18 cellular contexts compared by ENCODE assay signal in the genomic region with DNA sequence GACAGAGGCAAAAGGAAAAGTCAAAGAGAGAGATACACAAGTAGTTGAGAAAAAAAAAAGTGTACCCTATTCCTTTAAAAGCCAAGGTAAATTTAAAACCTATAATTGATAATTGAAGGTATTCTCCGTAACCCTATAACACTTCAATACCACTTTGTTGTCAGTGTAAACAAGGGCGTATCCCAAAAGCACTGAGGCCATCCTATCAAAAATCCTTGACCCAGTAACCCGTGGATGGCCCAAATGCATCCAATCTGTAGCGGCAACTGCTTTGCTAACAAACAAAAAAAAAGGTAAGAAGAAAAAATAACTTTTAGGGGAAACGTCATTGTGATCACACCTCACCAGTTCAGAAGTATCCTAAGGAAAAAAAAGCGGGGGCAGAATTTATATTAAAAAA. TPM values are rescaled to one million over a fixed set of nuclear protein-coding genes. Genes with fewer than 3 reads are reported as not detected.
A peak's percentile ranks its signal among the peaks of the same experiment; 100 is the strongest.
DNase-seq lines count a peak whose midpoint lies in the region; ATAC-seq and TF ChIP-seq lines count a peak whose summit lies in the region.
"Had no signal": no experiment of that assay in that cellular context is flagged by ENCODE, and none has a peak within 500 bp of the region (broad histone marks: within the 10 kb centered on the region; RNA-seq: fewer than 3 reads in every experiment).

No MANE protein-coding gene starts in this region.

- no peaks in the 10 kb centered on the region for H3K27me3 Mint-ChIP-seq in central memory CD8-positive, alpha-beta T cell
- H3K27me3 Mint-ChIP-seq in neural progenitor cell (ENCODE audit: insufficient read depth, low read depth) = peaks cover 5% of the 10 kb centered on the region
- H3K27me3 Mint-ChIP-seq: CD4-positive, alpha-beta T cell had no signal

- peaks cover 23% of the 10 kb centered on the region for H3K4me1 Mint-ChIP-seq in central memory CD8-positive, alpha-beta T cell
- peaks cover 13% of the 10 kb centered on the region for H3K4me1 Mint-ChIP-seq in neural progenitor cell

- no peaks in the 10 kb centered on the region for H3K9me3 ChIP-seq in MG63
- no peaks in the 10 kb centered on the region for H3K9me3 ChIP-seq in neural progenitor cell (ENCODE audit: low read depth)
- H3K9me3 ChIP-seq: BLaER1, Peyer's patch had no signal

- H3K36me3 ChIP-seq in MG63 (no peaks in the 10 kb centered on the region), neural progenitor cell (no peaks in the 10 kb centered on the region)
- H3K36me3 ChIP-seq: BLaER1, Peyer's patch had no signal

- peak overlapping the region; percentile 33 for H3K27ac Mint-ChIP-seq in central memory CD8-positive, alpha-beta T cell (ENCODE audit: low read depth)
- no peak overlapping the region for H3K27ac Mint-ChIP-seq in neural progenitor cell
- H3K27ac Mint-ChIP-seq: CD4-positive, alpha-beta T cell had no signal

- no peaks in the 10 kb centered on the region for H3K9me3 Mint-ChIP-seq in central memory CD8-positive, alpha-beta T cell
- H3K9me3 Mint-ChIP-seq in neural progenitor cell = peaks cover 7% of the 10 kb centered on the region
- H3K9me3 Mint-ChIP-seq: CD4-positive, alpha-beta T cell had no signal

- TF ChIP-seq CTCF in neural progenitor cell (IDR thresholded peaks at IDR 0.05) = no peak

- no peaks in the 10 kb centered on the region for H3K79me2 ChIP-seq in neural progenitor cell (ENCODE audit: low read depth)

- H3K9ac ChIP-seq in neural progenitor cell = no peak overlapping the region
- H3K9ac ChIP-seq: BLaER1 had no signal

- no peak overlapping the region for H3K27ac ChIP-seq in neural progenitor cell
- H3K27ac ChIP-seq: BLaER1 had no signal

- H3K4me3 ChIP-seq in MG63 (peak overlapping the region; percentile 54), neural progenitor cell (no peak overlapping the region)
- H3K4me3 ChIP-seq: BLaER1 had no signal

- H4K20me1 ChIP-seq in neural progenitor cell (ENCODE audit: low read depth) = no peaks in the 10 kb centered on the region
- H4K20me1 ChIP-seq: BLaER1 had no signal

- no peak overlapping the region for H3K4me3 Mint-ChIP-seq in central memory CD8-positive, alpha-beta T cell
- H3K4me3 Mint-ChIP-seq in neural progenitor cell = no peak overlapping the region

- ATAC-seq in central memory CD8-positive, alpha-beta T cell (replicated peaks; ENCODE audit: extremely low read depth, poor library complexity, severe bottlenecking) = no peak
- ATAC-seq: SK-N-SH treated with all-trans-retinoic acid at 6 μM for 48 hours had no signal

- DNase-seq in MG63 (no peak), OCI-M1 (lab: John Stamatoyannopoulos, UW) (peak; percentile 9), neural progenitor cell (ENCODE audit: low spot score) (no peak), NCI-H526 (lab: John Stamatoyannopoulos, UW) (no peak), AG08396 (ENCODE audit: low spot score) (no peak)
- no peak for DNase-seq in central memory CD8-positive, alpha-beta T cell (ENCODE audit: low spot score in 2 of 2)
- DNase-seq in stimulated activated CD4-positive, alpha-beta T cell treated with anti-CD3 and anti-CD28 coated beads, Interleukin-12 subunit alpha, Interleukin-12 subunit beta, amount 100 ng/mL, for 4 hours = no peak
- DNase-seq: CD4-positive, alpha-beta T cell; COR-L47; DMS153; IMR-90; Karpas-422; NCI-H187; NCI-H2227 treated with DMSO at 0.1 percent for 48 hours; NCI-H510A; Peyer's patch had no signal

- H2AFZ ChIP-seq in neural progenitor cell (replicated peaks) = peak overlapping the region; percentile 57

- H3K4me1 ChIP-seq in neural progenitor cell = peaks cover 7% of the 10 kb centered on the region
- H3K4me1 ChIP-seq: Peyer's patch had no signal

- H3K27me3 ChIP-seq in MG63 = no peaks in the 10 kb centered on the region
- no peaks in the 10 kb centered on the region for H3K27me3 ChIP-seq in neural progenitor cell
- H3K27me3 ChIP-seq: BLaER1, Peyer's patch had no signal

- no peak overlapping the region for H3K4me2 ChIP-seq in neural progenitor cell
- H3K4me2 ChIP-seq: BLaER1 had no signal

- peaks cover 5% of the 10 kb centered on the region for H3K36me3 Mint-ChIP-seq in central memory CD8-positive, alpha-beta T cell (ENCODE audit: insufficient read depth)
- peaks cover 2% of the 10 kb centered on the region for H3K36me3 Mint-ChIP-seq in neural progenitor cell

- peaks cover 10% of the 10 kb centered on the region for H3F3A ChIP-seq in neural progenitor cell (ENCODE audit: low read depth)

RNA-seq across cellular contexts. Expression of a gene that starts 5.1 kb away (rescaled TPM):
- total RNA-seq in MG63 (2014; rRNA removed; shearing (Covaris generic); ENCODE audit: low replicate concordance) = 4.8 TPM in 2 replicates
- 13.3 and 14.6 TPM in 2 replicates for total RNA-seq in neural progenitor cell (ENCODE audit: low replicate concordance)
